8 cellular contexts compared by ENCODE assay signal in the genomic region with DNA sequence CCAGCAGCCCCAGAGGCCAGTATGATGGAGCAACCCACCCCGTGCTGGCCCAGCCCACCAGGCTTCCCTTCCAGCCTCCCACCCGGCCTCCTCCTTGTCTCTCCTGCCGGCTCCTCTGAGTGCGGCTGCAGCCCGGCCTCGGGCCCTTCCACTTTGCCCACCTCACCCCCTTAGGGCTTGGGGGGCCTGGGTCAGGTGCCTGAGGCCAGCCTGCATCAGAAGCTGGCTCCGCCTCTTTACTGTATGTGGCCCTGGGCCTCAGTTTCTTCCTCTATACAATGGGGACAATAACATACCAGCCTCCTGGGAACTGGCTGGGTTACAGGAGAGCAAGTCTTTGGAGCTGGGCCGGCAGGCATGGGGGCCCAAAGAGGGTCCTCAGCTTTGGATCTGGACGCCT.
"Had no signal": no experiment of that assay in that cellular context is flagged by ENCODE, and none has a peak within 500 bp of the region (broad histone marks: within the 10 kb centered on the region; RNA-seq: fewer than 3 reads in every experiment).

No MANE protein-coding gene starts in this region.

- H3K4me3 ChIP-seq: HAP-1 had no signal

- ATAC-seq: GM23338, HCT116 had no signal

- H3K36me3 ChIP-seq: HAP-1 had no signal

- H2AFZ ChIP-seq: GM23338 had no signal

- DNase-seq: H7, HFFc6, IMR-90, KBM-7 had no signal

- H3K9me3 ChIP-seq: HAP-1 had no signal

- H3K27ac ChIP-seq: HL-60 had no signal
